2 cellular contexts compared by ENCODE assay signal in the genomic region with DNA sequence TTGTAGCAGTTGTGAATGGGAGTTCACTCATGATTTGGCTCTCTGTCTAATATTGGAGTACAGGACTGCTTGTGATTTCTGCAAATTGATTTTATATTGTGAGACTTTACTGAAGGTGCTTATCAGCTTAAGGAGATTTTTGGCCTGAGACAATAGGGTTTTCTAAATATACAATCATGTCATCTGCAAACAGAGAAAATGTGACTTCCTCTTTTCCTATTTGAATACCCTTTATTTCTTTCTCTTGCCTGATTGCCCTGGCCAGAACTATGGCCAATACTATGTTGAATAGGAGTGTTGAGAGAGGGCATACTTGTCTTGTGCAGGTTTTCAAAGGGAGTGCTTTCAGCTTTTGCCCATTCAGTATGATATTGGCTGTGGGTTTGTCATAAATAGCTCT. TPM values are rescaled to one million over a fixed set of nuclear protein-coding genes. Genes with fewer than 3 reads are reported as not detected.
"Had no signal": no experiment of that assay in that cellular context is flagged by ENCODE, and none has a peak within 500 bp of the region (broad histone marks: within the 10 kb centered on the region; RNA-seq: fewer than 3 reads in every experiment).

No MANE protein-coding gene starts in this region.

RNA-seq across cellular contexts. Expression of a gene that starts 28.1 kb away (rescaled TPM):
- total RNA-seq: GM23248, HFFc6 had no signal
- polyA plus RNA-seq: GM23248 had no signal

RNA-seq across cellular contexts. Expression of a gene that starts 50.3 kb away (rescaled TPM):
- total RNA-seq: HFFc6 had no signal
